ENCODE assay signal across 37 cellular contexts in the genomic region with DNA sequence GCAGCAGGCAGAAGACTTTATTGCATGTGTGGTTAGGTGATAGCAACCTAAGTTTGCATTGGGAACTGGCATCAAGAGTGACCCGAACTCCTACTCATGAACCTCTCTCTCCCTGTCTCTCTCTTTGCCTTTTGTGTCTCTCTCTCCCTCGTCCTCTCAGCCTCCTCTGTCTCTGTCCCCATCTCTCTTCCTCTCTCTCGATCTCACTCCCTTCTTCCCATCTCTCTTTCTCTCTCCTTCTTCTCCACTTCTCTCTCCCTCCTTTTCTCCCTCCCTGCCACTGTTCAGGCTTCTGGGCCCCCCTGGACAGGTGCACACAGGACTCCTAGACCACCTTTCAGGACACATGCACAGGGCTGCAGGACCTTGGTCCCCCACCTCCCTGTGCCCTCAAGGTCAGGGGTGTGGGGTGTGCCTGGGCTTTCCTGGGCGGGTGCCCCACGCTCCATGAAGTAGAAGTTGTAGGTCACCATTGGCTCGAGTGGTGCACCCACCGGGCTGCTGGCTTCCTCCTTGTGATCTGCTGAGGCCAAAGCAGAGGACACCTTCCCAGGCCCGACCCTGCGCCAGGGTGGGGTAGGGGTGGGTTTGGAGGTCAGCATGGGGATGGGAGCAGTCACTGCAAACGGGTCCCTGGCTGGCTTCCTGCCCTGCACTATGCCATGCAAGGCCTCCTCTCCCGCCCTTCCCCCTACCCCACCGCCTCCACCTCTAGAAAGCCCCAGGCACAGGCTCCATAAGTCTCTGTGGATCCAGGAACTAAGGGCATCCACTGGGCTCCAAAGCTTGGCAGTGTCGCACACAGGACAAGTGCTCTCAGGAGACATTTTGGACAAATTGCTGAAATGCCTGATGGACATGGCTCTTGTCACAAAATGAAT. TPM values are rescaled to one million over a fixed set of nuclear protein-coding genes. Genes with fewer than 3 reads are reported as not detected.
"Had no signal": no experiment of that assay in that cellular context is flagged by ENCODE, and none has a peak within 500 bp of the region (broad histone marks: within the 10 kb centered on the region; RNA-seq: fewer than 3 reads in every experiment).

No MANE protein-coding gene starts in this region.

- H3K4me1 Mint-ChIP-seq: naive thymus-derived CD8-positive, alpha-beta T cell; nephron had no signal

- H3K4me3 Mint-ChIP-seq: naive thymus-derived CD8-positive, alpha-beta T cell; nephron; neural crest cell; stimulated activated memory B cell treated with anti-CD40 and anti-IgM and Interleukin-4, amounts not matched to agents 10 μg/mL and 1 μg/mL and 100 μg/mL, for 72 hours had no signal

- H3K9me3 ChIP-seq: heart right ventricle, lower lobe of right lung, neutrophil, right atrium auricular region, right lobe of liver, suprapubic skin, thoracic aorta, tibial artery, uterus had no signal

- H3K27me3 ChIP-seq: heart right ventricle, neutrophil, right atrium auricular region, right lobe of liver, suprapubic skin, tibial artery, uterus had no signal

- H3K27ac Mint-ChIP-seq: nephron; progenitor cell of endocrine pancreas; stimulated activated memory B cell treated with anti-CD40 and anti-IgM and Interleukin-4, amounts not matched to agents 10 μg/mL and 1 μg/mL and 100 μg/mL, for 72 hours had no signal

- H3K9me3 Mint-ChIP-seq: naive thymus-derived CD8-positive, alpha-beta T cell; nephron; neural crest cell; stimulated activated memory B cell treated with anti-CD40 and anti-IgM and Interleukin-4, amounts not matched to agents 10 μg/mL and 1 μg/mL and 100 μg/mL, for 72 hours had no signal

- H3K27ac ChIP-seq: heart right ventricle, lower lobe of right lung, neutrophil, parathyroid adenoma, right atrium auricular region, right lobe of liver, suprapubic skin, thoracic aorta, tibial artery, uterus had no signal

- H3K9ac ChIP-seq: parathyroid adenoma had no signal

- H3K36me3 ChIP-seq: heart right ventricle, lower lobe of right lung, neutrophil, right atrium auricular region, right lobe of liver, suprapubic skin, thoracic aorta, tibial artery, uterus had no signal

- H3K4me1 ChIP-seq: lower lobe of right lung, parathyroid adenoma, right atrium auricular region, right lobe of liver, suprapubic skin, tibial artery, uterus had no signal

- H3K36me3 Mint-ChIP-seq: naive thymus-derived CD8-positive, alpha-beta T cell; stimulated activated memory B cell treated with anti-CD40 and anti-IgM and Interleukin-4, amounts not matched to agents 10 μg/mL and 1 μg/mL and 100 μg/mL, for 72 hours had no signal

- ATAC-seq: left lobe of liver; lower lobe of right lung; naive thymus-derived CD8-positive, alpha-beta T cell; right lobe of liver had no signal

- DNase-seq: heart right ventricle; hippocampal formation; kidney glomerular epithelial cell; left cardiac atrium; lower lobe of right lung; mammary epithelial cell; mesenchymal stem cell; naive thymus-derived CD8-positive, alpha-beta T cell; occipital lobe; right lobe of liver; stimulated activated CD4-positive, alpha-beta T cell treated with anti-CD3 and anti-CD28 coated beads, Interleukin-12 subunit alpha, Interleukin-12 subunit beta, amount 100 ng/mL, for 4 hours; stimulated activated CD4-positive, alpha-beta T cell treated with anti-CD3 and anti-CD28 coated beads, Interleukin-15, amount 100 ng/mL, for 24 hours; stimulated activated CD4-positive, alpha-beta T cell treated with anti-CD3 and anti-CD28 coated beads, Interleukin-2, amount 100 ng/mL, for 24 hours; stimulated activated CD4-positive, alpha-beta T cell treated with anti-CD3 and anti-CD28 coated beads, Interleukin-4, amount 100 ng/mL, for 1 hour; stimulated activated naive CD4-positive, alpha-beta T cell treated with Interleukin-2 at 50 U/mL for 16 hours; tibial artery; trophoblast cell; uterus had no signal

- H3K4me2 ChIP-seq: smooth muscle cell had no signal

- H2AFZ ChIP-seq: parathyroid adenoma had no signal

- H3K79me2 ChIP-seq: parathyroid adenoma had no signal

- H3K4me3 ChIP-seq: heart right ventricle, lower lobe of right lung, right atrium auricular region, right lobe of liver, smooth muscle cell, suprapubic skin, thoracic aorta, tibial artery, uterus had no signal

- FAIRE-seq: keratinocyte had no signal

RNA-seq across cellular contexts. Expression of gene SRARP, which starts 14.9 kb away (rescaled TPM):
- total RNA-seq: left lobe of liver; mammary epithelial cell; mucosa of gallbladder; naive thymus-derived CD8-positive, alpha-beta T cell; neural crest cell; osteocyte; progenitor cell of endocrine pancreas; pulmonary artery endothelial cell; renal cortical epithelial cell; right lobe of liver; skeletal muscle tissue; smooth muscle cell; subcutaneous adipose tissue; suprapubic skin; thoracic aorta; ureter; uterus had no signal
- polyA plus RNA-seq: keratinocyte; mammary epithelial cell; naive thymus-derived CD8-positive, alpha-beta T cell; smooth muscle cell had no signal

RNA-seq across cellular contexts. Expression of gene HSPB7, which starts 28.7 kb away (rescaled TPM):
- total RNA-seq: naive thymus-derived CD8-positive, alpha-beta T cell; neural crest cell; occipital lobe; progenitor cell of endocrine pancreas; pulmonary artery endothelial cell had no signal
- polyA plus RNA-seq: mammary epithelial cell; naive thymus-derived CD8-positive, alpha-beta T cell had no signal

RNA-seq across cellular contexts. Expression of gene CLCNKA, which starts 32.7 kb away (rescaled TPM):
- total RNA-seq: mammary epithelial cell; naive thymus-derived CD8-positive, alpha-beta T cell; neural crest cell; occipital lobe; osteocyte; pulmonary artery endothelial cell; smooth muscle cell had no signal
- polyA plus RNA-seq: keratinocyte; mammary epithelial cell; naive thymus-derived CD8-positive, alpha-beta T cell had no signal

RNA-seq across cellular contexts. Expression of gene CLCNKB, which starts 54.5 kb away (rescaled TPM):
- total RNA-seq: left lobe of liver; mammary epithelial cell; naive thymus-derived CD8-positive, alpha-beta T cell; osteocyte; right lobe of liver; skeletal muscle tissue; thoracic aorta had no signal
- polyA plus RNA-seq: keratinocyte; naive thymus-derived CD8-positive, alpha-beta T cell had no signal
